12 cellular contexts compared by ENCODE assay signal in genomic region chrX:118627084-118627758, GRCh38.
A peak's percentile ranks its signal among the peaks of the same experiment; 100 is the strongest.
DNase-seq lines count a peak whose midpoint lies in the region; ATAC-seq, FAIRE-seq and TF ChIP-seq lines count a peak whose summit lies in the region.
"Had no signal": no experiment of that assay in that cellular context is flagged by ENCODE, and none has a peak within 500 bp of the region (broad histone marks: within the 10 kb centered on the region; RNA-seq: fewer than 3 reads in every experiment).

No MANE protein-coding gene starts in this region.

- no peak overlapping the region for H3K27ac ChIP-seq in A549
- no peak overlapping the region for H3K27ac ChIP-seq in endodermal cell (ENCODE audit: low read depth, low read length)
- no peak overlapping the region for H3K27ac ChIP-seq in upper lobe of left lung

- TF ChIP-seq EP300 in A549 (IDR thresholded peaks at IDR 0.05), result no peak
- TF ChIP-seq EP300 in upper lobe of left lung (IDR thresholded peaks at IDR 0.05), result no peak

- TF ChIP-seq CTCF in A549 (IDR thresholded peaks at IDR 0.05), result peak; percentile 62
- TF ChIP-seq CTCF in GM06990 (IDR thresholded peaks at IDR 0.05; ENCODE audit: insufficient read depth, low read length, poor library complexity, severe bottlenecking), result peak; percentile 51
- TF ChIP-seq CTCF in endodermal cell (conservative IDR thresholded peaks at IDR 0.05), result peak; percentile 70
- TF ChIP-seq CTCF in upper lobe of left lung (IDR thresholded peaks at IDR 0.05), result peak in 3 of 6 experiments; percentile 9 to 13 (median 12)

- POLR2A ChIA-PET in A549 (lab: Yijun Ruan, JAX), result no interaction called here

- peak; percentile 100 for FAIRE-seq in A549 (lab: Jason Lieb, UNC)
- FAIRE-seq: GM12892 had no signal

- H3K4me1 ChIP-seq in A549 (no peaks in the 10 kb centered on the region), endodermal cell (ENCODE audit: control insufficient read depth, insufficient read depth, low read length) (no peaks in the 10 kb centered on the region), upper lobe of left lung (no peaks in the 10 kb centered on the region)

- ATAC-seq in A549, result peak; percentile 66 to 81; a peak in 5 of 6 replicates
- no peak for ATAC-seq in HG02610 (IDR thresholded peaks at IDR 0.05; ENCODE audit: unreplicated experiment)
- ATAC-seq in HG03439 (IDR thresholded peaks at IDR 0.05; ENCODE audit: unreplicated experiment), result no peak
- no peak for ATAC-seq in upper lobe of left lung (ENCODE audit: low FRiP score in 2 of 2)

- TF ChIP-seq RAD21 in A549 (conservative IDR thresholded peaks at IDR 0.05 in 1 of 2, IDR thresholded peaks at IDR 0.05 in 1 of 2), result peak; percentile 54 to 71; a peak in 4 of 5 replicates

- H3K36me3 ChIP-seq in GM06990 (ENCODE audit: control insufficient read depth, insufficient read depth, low read length), result no peaks in the 10 kb centered on the region
- H3K36me3 ChIP-seq in endodermal cell (ENCODE audit: control insufficient read depth, insufficient read depth, low read length), result no peaks in the 10 kb centered on the region
- peaks cover 0 to 7% (median 0%) of the 10 kb centered on the region in 4 donors for H3K36me3 ChIP-seq in upper lobe of left lung

- peaks cover 26% of the 10 kb centered on the region for H3K9me3 Mint-ChIP-seq in endodermal cell

- H3K27me3 Mint-ChIP-seq in endodermal cell (ENCODE audit: insufficient read depth), result no peaks in the 10 kb centered on the region

- WGBS in A549 (ENCODE audit: missing lambda C conversion rate), result 25% methylated on average over 5 of the region's 5 CpGs
- 64% methylated on average over 5 of the region's 5 CpGs; no CpG with 5 or more reads in 1 of the 2 experiments for WGBS in endodermal cell (ENCODE audit: insufficient coverage in 1 of 2, insufficient read length in 1 of 2), 2 experiments
- WGBS in upper lobe of left lung, 2 donors, result 40 to 64% methylated on average over 4 to 5 of the region's 5 CpGs

- no peaks in the 10 kb centered on the region for H3K36me3 Mint-ChIP-seq in endodermal cell (ENCODE audit: low read depth)

- no peaks in the 10 kb centered on the region for H3K9me3 ChIP-seq in A549
- H3K9me3 ChIP-seq in endodermal cell (ENCODE audit: control insufficient read depth, low read length), result no peaks in the 10 kb centered on the region
- no peaks in the 10 kb centered on the region for H3K9me3 ChIP-seq in upper lobe of left lung

- no peak overlapping the region for H3K4me3 ChIP-seq in A549
- no peak overlapping the region for H3K4me3 ChIP-seq in GM06990 (replicated peaks; ENCODE audit: low read depth, low read length)
- H3K4me3 ChIP-seq in endodermal cell (ENCODE audit: low read length), result no peak overlapping the region
- no peak overlapping the region for H3K4me3 ChIP-seq in upper lobe of left lung

- no peaks in the 10 kb centered on the region for H3K27me3 ChIP-seq in GM06990 (replicated peaks; ENCODE audit: control insufficient read depth, insufficient read depth, low read length)
- no peaks in the 10 kb centered on the region for H3K27me3 ChIP-seq in endodermal cell (ENCODE audit: control insufficient read depth, insufficient read depth, low read length, poor library complexity, severe bottlenecking)
- H3K27me3 ChIP-seq in upper lobe of left lung, result no peaks in the 10 kb centered on the region

- no peaks in the 10 kb centered on the region for H3K4me1 Mint-ChIP-seq in endodermal cell

- CTCF ChIA-PET in A549 (lab: Yijun Ruan, JAX), result interaction anchor here (0.6 to 4.5 kb wide), 30 partner anchors 9 to 220 kb away, joined by 3 to 44 read pairs (median 4); no protein-coding TSS in a partner anchor

- H3K9ac ChIP-seq in endodermal cell (ENCODE audit: extremely low read depth, low read length, poor library complexity, severe bottlenecking), result no peak overlapping the region

- no peak overlapping the region for H3K4me3 Mint-ChIP-seq in endodermal cell

- no peak overlapping the region for H3K4me2 ChIP-seq in A549

- H3K27ac Mint-ChIP-seq in endodermal cell, result no peak overlapping the region

- TF ChIP-seq POLR2A in A549 (IDR thresholded peaks at IDR 0.05; ENCODE audit: low read length) (no peak), upper lobe of left lung (IDR thresholded peaks at IDR 0.05) (no peak)

- DNase-seq in A549 (ENCODE audit: low read depth in 1 of 2, low spot score in 1 of 2), result peak; percentile 22 to 31
- no peak for DNase-seq in GM06990 (ENCODE audit: extremely low read depth, insufficient read length)
- peak; percentile 51 for DNase-seq in NCI-H2227 (lab: John Stamatoyannopoulos, UW; ENCODE audit: unreplicated experiment)
- no peak for DNase-seq in endodermal cell
- DNase-seq in activated T-cell treated with anti-CD3 and anti-CD28 coated beads for 4 hours, result no peak
- DNase-seq in upper lobe of left lung, result no peak
- DNase-seq: activated CD8-positive, alpha-beta memory T cell treated with anti-CD3 and anti-CD28 coated beads for 24 hours; glutamatergic neuron; stimulated activated CD4-positive, alpha-beta T cell treated with anti-CD3 and anti-CD28 coated beads, Interleukin-15, amount 100 ng/mL, for 24 hours had no signal

TF ChIP-seq in A549, 52 proteins besides CTCF, POLR2A, EP300 and RAD21:
- TF ChIP-seq EHF (CRISPR knock-in tag; IDR thresholded peaks at IDR 0.05) (no peak), SMC3 (IDR thresholded peaks at IDR 0.05) (peak; percentile 39; the same call in 1 of the 3 replicates), CBX8 (IDR thresholded peaks at IDR 0.05) (no peak), POLR2AphosphoS2 (conservative IDR thresholded peaks at IDR 0.05; ENCODE audit: low read length) (no peak), CBX2 (IDR thresholded peaks at IDR 0.05; ENCODE audit: borderline replicate concordance, low read depth) (no peak), HOXB13 (CRISPR knock-in tag; IDR thresholded peaks at IDR 0.05; ENCODE audit: low read depth) (no peak), HOXB5 (CRISPR knock-in tag; IDR thresholded peaks at IDR 0.05) (no peak), TP53 (CRISPR knock-in tag; IDR thresholded peaks at IDR 0.05) (no peak), MAZ (IDR thresholded peaks at IDR 0.05; ENCODE audit: borderline replicate concordance, low read depth, low read length) (no peak)

Comparison
In these comparisons a context has a peak if more than half of its experiments do, and no peak if none do; other contexts are left out.
1. ATAC-seq: peak in A549 (2 of 2); none in HG02610 (single experiment), HG03439 (single experiment) and upper lobe of left lung (0 of 2).
2. DNase-seq: peak in A549 (2 of 2) and NCI-H2227 (single experiment); none in GM06990 (single experiment), endodermal cell (single experiment), activated T-cell treated with anti-CD3 and anti-CD28 coated beads for 4 hours (single experiment) and upper lobe of left lung (0 of 2).